ENCODE assay signal across 8 cellular contexts in genomic region chr3:142027295-142027694, GRCh38.
DNase-seq lines count a peak whose midpoint lies in the region; ATAC-seq, FAIRE-seq and TF ChIP-seq lines count a peak whose summit lies in the region.

No MANE protein-coding gene starts in this region.

- POLR2A ChIA-PET in BJ (lab: Charles Lee) (no interaction called here), K562 (lab: Yijun Ruan, JAX) (interaction anchor here (0.9 to 1.9 kb wide), 4 partner anchors 10 to 19 kb away, joined by 4 to 12 read pairs (median 6); no protein-coding TSS in a partner anchor)

- no peaks in the 10 kb centered on the region for H3K36me3 ChIP-seq in BJ (ENCODE audit: control insufficient read depth, insufficient read depth, low read length)
- H3K36me3 ChIP-seq in K562 (ENCODE audit: control insufficient read depth, insufficient read depth, low read length) = peaks cover 13% of the 10 kb centered on the region

- no peaks in the 10 kb centered on the region for H3K9me1 ChIP-seq in K562 (ENCODE audit: control insufficient read depth, insufficient read depth, low read length)

- H3K4me3 Mint-ChIP-seq in HFFc6 = peak overlapping the region; percentile 87
- peak overlapping the region; percentile 97 for H3K4me3 Mint-ChIP-seq in mesothelial cell of epicardium

- peaks cover 42% of the 10 kb centered on the region for H3K4me1 Mint-ChIP-seq in HFFc6 (ENCODE audit: low read depth)
- H3K4me1 Mint-ChIP-seq in mesothelial cell of epicardium = peaks cover 34% of the 10 kb centered on the region

- 2% methylated on average over 3 of the region's 3 CpGs for WGBS in K562 (ENCODE audit: insufficient coverage, low coverage, missing lambda C conversion rate)
- 10 to 13% methylated on average over 3 of the region's 3 CpGs for WGBS in lower leg skin, 2 donors

- no TSS peak for BruUV-seq in K562 (replicated peaks; lab: Mats Ljungman, UMichigan)

- ATAC-seq in K562 (peak; percentile 68), GM18907 (IDR thresholded peaks at IDR 0.05; ENCODE audit: unreplicated experiment) (no peak)
- ATAC-seq in activated CD4-positive, CD25-positive, alpha-beta regulatory T cell treated with anti-CD3 and anti-CD28 coated beads, Interleukin-2, amount 50 U/mL, for 24 hours = no peak

- peak overlapping the region; percentile 84 to 85 for H3K9ac ChIP-seq in K562 (ENCODE audit: insufficient read depth in 1 of 2, low read depth in 2 of 2, low read length in 2 of 2)

- H3K4me1 ChIP-seq in K562 (replicated peaks in 1 of 2; ENCODE audit: control insufficient read depth in 2 of 2, insufficient read depth in 2 of 2, low read length in 2 of 2) = peaks cover 4 to 10% of the 10 kb centered on the region in 2 experiments; a peak in 4 of 5 replicates

- H3K27me3 ChIP-seq in BJ (ENCODE audit: control insufficient read depth, insufficient read depth, low read length) = no peaks in the 10 kb centered on the region
- H3K27me3 ChIP-seq in K562 (ENCODE audit: control insufficient read depth in 2 of 2, insufficient read depth in 2 of 2, low read length in 2 of 2) = no peaks in the 10 kb centered on the region

- TF ChIP-seq POLR2A in K562 (conservative IDR thresholded peaks at IDR 0.05) (no peak), lower leg skin (IDR thresholded peaks at IDR 0.05) (no peak)

- H3K4me3 ChIP-seq in BJ (ENCODE audit: low read depth, low read length) = peak overlapping the region; percentile 48
- H3K4me3 ChIP-seq in K562 = peak overlapping the region; percentile 61
- H3K4me3 ChIP-seq in lower leg skin (ENCODE audit: low read depth, poor library complexity, severe bottlenecking) = no peak overlapping the region

- H3K27ac Mint-ChIP-seq in HFFc6 (no peak overlapping the region), mesothelial cell of epicardium (peak overlapping the region; percentile 96)

- TF ChIP-seq RAD21 in K562 (CRISPR knock-in tag; conservative IDR thresholded peaks at IDR 0.05 in 1 of 2, IDR thresholded peaks at IDR 0.05 in 1 of 2) = no peak

- H3K27ac ChIP-seq in K562 (ENCODE audit: extremely low read depth, low read depth, low read length) = peak overlapping the region; percentile 82

- intact Hi-C loops in K562 (cut with micrococcal nuclease) = loop anchor here (5.0 kb wide), 1 partner anchor 975 kb away; the partner anchor contains the start of gene U2SURP
- intact Hi-C loops in lower leg skin (cut with DNase I; ENCODE audit: low total_unique reads) = no loop called here

- DNase-seq in BJ (ENCODE audit: low read depth) = no peak
- no peak for DNase-seq in HFFc6
- DNase-seq in K562 (ENCODE audit: extremely low read depth in 1 of 4, low spot score in 3 of 4) = peak in 3 of 4 experiments; percentile 27 to 58 (median 32)
- DNase-seq in mesothelial cell of epicardium (ENCODE audit: low spot score in 2 of 2, unreplicated experiment in 2 of 2) = no peak
- DNase-seq in activated gamma-delta T cell treated with Interleukin-2 at 50 U/mL for 16 hours = no peak
- DNase-seq in lower leg skin (ENCODE audit: low spot score in 2 of 2) = no peak

- FAIRE-seq in K562 (lab: Jason Lieb, UNC) = no peak

- no peaks in the 10 kb centered on the region for H3K9me3 ChIP-seq in K562 (replicated peaks; ENCODE audit: control insufficient read depth, insufficient read depth, low read depth, low read length)

- H4K20me1 ChIP-seq in K562 (replicated peaks; ENCODE audit: control insufficient read depth, insufficient read depth, low read length) = no peaks in the 10 kb centered on the region

- H3K36me3 Mint-ChIP-seq in HFFc6 (ENCODE audit: low read depth) (no peaks in the 10 kb centered on the region), mesothelial cell of epicardium (peaks cover 5% of the 10 kb centered on the region)

- H3K79me2 ChIP-seq in K562 (ENCODE audit: control insufficient read depth, insufficient read depth, low read length) = peaks cover 58% of the 10 kb centered on the region

- H3K9me3 Mint-ChIP-seq in HFFc6 = no peaks in the 10 kb centered on the region
- peaks cover 1% of the 10 kb centered on the region for H3K9me3 Mint-ChIP-seq in mesothelial cell of epicardium

- no peak for TF ChIP-seq CTCF in BJ (IDR thresholded peaks at IDR 0.05; ENCODE audit: insufficient read depth, low read depth, low read length)
- TF ChIP-seq CTCF in HFFc6 (IDR thresholded peaks at IDR 0.05) = no peak
- no peak for TF ChIP-seq CTCF in K562 (IDR thresholded peaks at IDR 0.05 in 2 of 3, conservative IDR thresholded peaks at IDR 0.05 in 1 of 3; ENCODE audit: insufficient read depth in 2 of 3, low read depth in 1 of 3, low read length in 3 of 3)
- TF ChIP-seq CTCF in mesothelial cell of epicardium (IDR thresholded peaks at IDR 0.05; ENCODE audit: unreplicated experiment) = no peak
- no peak for TF ChIP-seq CTCF in lower leg skin (IDR thresholded peaks at IDR 0.05)

- no peak for TF ChIP-seq EP300 in K562 (IDR thresholded peaks at IDR 0.05; ENCODE audit: low read length)

- H3K27me3 Mint-ChIP-seq in HFFc6 (ENCODE audit: insufficient read depth) = no peaks in the 10 kb centered on the region
- H3K27me3 Mint-ChIP-seq in mesothelial cell of epicardium (ENCODE audit: low read depth) = no peaks in the 10 kb centered on the region

- in situ Hi-C loops in K562 (cut with MboI) = no loop called here

- H2AFZ ChIP-seq in K562 (ENCODE audit: low read depth, low read length) = peak overlapping the region; percentile 46; the same call in 1 of the 2 replicates

- peak overlapping the region; percentile 86 for H3K4me2 ChIP-seq in K562 (ENCODE audit: insufficient read depth, low read length)

- CTCF ChIA-PET in BJ (lab: Yijun Ruan, JAX) (interaction anchor here (1.0 to 1.1 kb wide), 2 partner anchors 98 to 418 kb away, joined by 3 to 5 read pairs; no protein-coding TSS in a partner anchor), K562 (lab: Yijun Ruan, JAX; ENCODE audit: low intra/inter-chr PET ratio) (no interaction called here)

TF ChIP-seq in K562, 482 proteins besides CTCF, POLR2A, EP300 and RAD21 (continues in another document):
- TF ChIP-seq POLR3A (IDR thresholded peaks at IDR 0.05; ENCODE audit: borderline replicate concordance, extremely low read depth, insufficient read depth, insufficient read length) (no peak), LCOR (CRISPR knock-in tag; IDR thresholded peaks at IDR 0.05) (no peak), NR4A1 (CRISPR knock-in tag; IDR thresholded peaks at IDR 0.05) (no peak), NR4A1 (tag; IDR thresholded peaks at IDR 0.05) (no peak), TAF15 (IDR thresholded peaks at IDR 0.05; ENCODE audit: low read depth, low read length) (no peak), ZNF699 (CRISPR knock-in tag; IDR thresholded peaks at IDR 0.05; ENCODE audit: insufficient replicate concordance) (no peak), ZNF398 (CRISPR knock-in tag; IDR thresholded peaks at IDR 0.05) (no peak), RBM22 (IDR thresholded peaks at IDR 0.05; ENCODE audit: low read depth, low read length, poor library complexity, severe bottlenecking) (no peak), EWSR1 (IDR thresholded peaks at IDR 0.05; ENCODE audit: borderline replicate concordance, low read depth, partially characterized antibody) (no peak), NELFE (IDR thresholded peaks at IDR 0.05; ENCODE audit: insufficient read depth, insufficient read length) (no peak), NFRKB (IDR thresholded peaks at IDR 0.05; ENCODE audit: low read depth) (no peak), CREB3L1 (IDR thresholded peaks at IDR 0.05; ENCODE audit: borderline replicate concordance, low read depth) (no peak), NUFIP1 (IDR thresholded peaks at IDR 0.05; ENCODE audit: partially characterized antibody) (no peak), GMEB1 (CRISPR knock-in tag; IDR thresholded peaks at IDR 0.05) (no peak), HCFC1 (IDR thresholded peaks at IDR 0.05; ENCODE audit: low read depth, low read length) (no peak), TAL1 (IDR thresholded peaks at IDR 0.05) (no peak), TCF3 (CRISPR knock-in tag; IDR thresholded peaks at IDR 0.05) (no peak), KDM1A (IDR thresholded peaks at IDR 0.05) (peak in 1 of 2 experiments; percentile 58; a peak in 1 of 4 replicates)

Comparison
In these comparisons a context has a peak if more than half of its experiments do, and no peak if none do; other contexts are left out.
1. DNase-seq: peak in K562 (3 of 4); none in BJ (single experiment), HFFc6 (single experiment), mesothelial cell of epicardium (0 of 2), activated gamma-delta T cell treated with Interleukin-2 at 50 U/mL for 16 hours (single experiment) and lower leg skin (0 of 2).